18 cellular contexts compared by ENCODE assay signal in the genomic region with DNA sequence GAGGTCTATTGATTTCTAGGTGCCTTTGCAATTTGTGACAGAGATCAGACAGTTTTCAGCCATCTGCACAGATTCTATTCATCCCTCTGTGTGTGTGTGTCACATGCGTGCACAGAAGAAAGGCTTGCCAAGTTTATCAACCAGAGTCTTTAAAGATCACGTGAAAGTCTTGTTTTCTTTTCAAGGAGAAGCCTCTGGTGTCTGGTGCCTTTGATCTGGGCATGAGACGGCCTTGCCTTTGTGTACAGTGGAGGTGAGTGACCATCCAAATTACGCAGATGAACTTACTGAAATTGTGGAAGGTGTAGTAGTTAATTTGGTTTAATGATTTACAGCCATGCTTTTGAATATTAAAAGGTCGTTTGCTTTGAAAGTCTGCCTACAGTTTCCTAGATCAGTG.
DNase-seq lines count a peak whose midpoint lies in the region; ATAC-seq and TF ChIP-seq lines count a peak whose summit lies in the region.
"Had no signal": no experiment of that assay in that cellular context is flagged by ENCODE, and none has a peak within 500 bp of the region (broad histone marks: within the 10 kb centered on the region; RNA-seq: fewer than 3 reads in every experiment).

No MANE protein-coding gene starts in this region.

- H3K18ac ChIP-seq in mesenchymal stem cell (ENCODE audit: low read depth in 1 of 2, low read length in 2 of 2) (no peak overlapping the region), H9 (ENCODE audit: insufficient read length, low read depth, low read length) (no peak overlapping the region)

- H3K4me3 Mint-ChIP-seq in H9 = no peak overlapping the region

- intact Hi-C loops in body of pancreas (cut with DNase I) = no loop called here

- peaks cover 7 to 13% (median 10%) of the 10 kb centered on the region in 3 experiments for H3K36me3 Mint-ChIP-seq in H9 (ENCODE audit: insufficient read depth in 1 of 3, low read depth in 3 of 3)

- no peak overlapping the region for H4K91ac ChIP-seq in mesenchymal stem cell (ENCODE audit: low read length)
- H4K91ac ChIP-seq in H9 (ENCODE audit: insufficient read length, low read depth, low read length) = no peak overlapping the region

- peak; percentile 67 for DNase-seq in NCI-H146 treated with DMSO at 0.1 percent for 48 hours (lab: John Stamatoyannopoulos, UW; ENCODE audit: unreplicated experiment)
- no peak for DNase-seq in body of pancreas
- no peak for DNase-seq in mesenchymal stem cell
- peak; percentile 38 for DNase-seq in renal cortical epithelial cell (ENCODE audit: low read depth)
- DNase-seq in activated gamma-delta T cell (lab: John Stamatoyannopoulos, UW) = no peak
- no peak for DNase-seq in H9
- DNase-seq: C1 segment of cervical spinal cord, DMS79 treated with DMSO at 0.1 percent for 48 hours, MV-4-11, NCI-H1417 treated with DMSO at 0.1 percent for 48 hours, NCI-H2029, NCI-H2171 treated with DMSO at 0.1 percent for 48 hours, NCI-H510A, NCI-H774, SHP77, SK-N-SH had no signal

- peak; percentile 15 for ATAC-seq in body of pancreas
- no peak for ATAC-seq in GM18868 (IDR thresholded peaks at IDR 0.05; ENCODE audit: unreplicated experiment)

- H2BK15ac ChIP-seq in mesenchymal stem cell (ENCODE audit: low read depth, poor library complexity, severe bottlenecking) (no peak overlapping the region), H9 (ENCODE audit: low read depth, low read length) (no peak overlapping the region)

- H3K4ac ChIP-seq in mesenchymal stem cell (ENCODE audit: low read depth in 1 of 2, low read length in 2 of 2) = no peak overlapping the region
- H3K4ac ChIP-seq in H9 (ENCODE audit: low read depth, low read length) = no peak overlapping the region

- H3K9ac ChIP-seq in mesenchymal stem cell (ENCODE audit: low read length) (no peak overlapping the region), H9 (ENCODE audit: extremely low read depth, insufficient read length, low read length) (no peak overlapping the region)
- H3K9ac ChIP-seq: KMS-11, SK-N-SH had no signal

- H3K27me3 ChIP-seq in body of pancreas = no peaks in the 10 kb centered on the region
- H3K27me3 ChIP-seq in mesenchymal stem cell (ENCODE audit: control insufficient read depth in 1 of 2, insufficient read depth in 1 of 2, low read length in 2 of 2) = peaks cover 4% of the 10 kb centered on the region in 2 experiments
- no peaks in the 10 kb centered on the region for H3K27me3 ChIP-seq in H9 (ENCODE audit: insufficient read depth, low read length)

- H3K79me1 ChIP-seq in mesenchymal stem cell (replicated peaks; ENCODE audit: low read length, poor library complexity, severe bottlenecking) (no peaks in the 10 kb centered on the region), H9 (ENCODE audit: insufficient read depth, low read depth, low read length, poor library complexity, severe bottlenecking) (no peaks in the 10 kb centered on the region)

- no peaks in the 10 kb centered on the region for H3K23me2 ChIP-seq in H9 (ENCODE audit: insufficient read length, low read depth, low read length, poor library complexity, severe bottlenecking)

- H3K4me3 ChIP-seq in body of pancreas (no peak overlapping the region), mesenchymal stem cell (ENCODE audit: insufficient read depth in 1 of 2, low read depth in 1 of 2, low read length in 2 of 2) (no peak overlapping the region)

- peaks cover 4% of the 10 kb centered on the region for H3K27me3 Mint-ChIP-seq in H9 (ENCODE audit: low read depth)

- H2BK12ac ChIP-seq in mesenchymal stem cell (ENCODE audit: low read length in 2 of 2) (no peak overlapping the region), H9 (ENCODE audit: insufficient read length, low read depth, low read length) (no peak overlapping the region)

- H2BK120ac ChIP-seq in mesenchymal stem cell (ENCODE audit: low read depth, low read length) = no peak overlapping the region
- H2BK120ac ChIP-seq in H9 (ENCODE audit: low read depth, low read length, poor library complexity, severe bottlenecking) = no peak overlapping the region

- no peak overlapping the region for H4K5ac ChIP-seq in H9 (ENCODE audit: insufficient read length, low read depth, low read length)

- H2BK5ac ChIP-seq in mesenchymal stem cell (ENCODE audit: low read depth, low read length, poor library complexity, severe bottlenecking) (no peak overlapping the region), H9 (ENCODE audit: insufficient read length, low read length) (no peak overlapping the region)

- H3K9me3 Mint-ChIP-seq in H9 = peaks cover 10 to 18% of the 10 kb centered on the region in 2 experiments

- no peak overlapping the region for H2AK5ac ChIP-seq in mesenchymal stem cell (ENCODE audit: low read length, severe bottlenecking)
- H2AK5ac ChIP-seq in H9 (ENCODE audit: insufficient read length, low read length) = no peak overlapping the region

- H3K36me3 ChIP-seq in body of pancreas (replicated peaks in 1 of 2; ENCODE audit: insufficient read depth in 1 of 2, low read depth in 2 of 2) = no peaks in the 10 kb centered on the region
- H3K36me3 ChIP-seq in mesenchymal stem cell (ENCODE audit: control insufficient read depth in 1 of 2, insufficient read depth in 2 of 2, low read depth in 1 of 2, low read length in 2 of 2) = no peaks in the 10 kb centered on the region

- H4K8ac ChIP-seq in mesenchymal stem cell (ENCODE audit: low read length) (peak overlapping the region; percentile 56), H9 (replicated peaks; ENCODE audit: insufficient read length, low read depth, low read length) (no peak overlapping the region)

- H3K23ac ChIP-seq in mesenchymal stem cell (ENCODE audit: low read length in 2 of 2) (no peak overlapping the region), H9 (ENCODE audit: insufficient read length, low read depth, low read length) (no peak overlapping the region)

- H3T11ph ChIP-seq in H9 (ENCODE audit: low read length) = no peak overlapping the region

- H3K27ac ChIP-seq in body of pancreas (peak overlapping the region in 2 of 4 donors; percentile 46 to 75), mesenchymal stem cell (ENCODE audit: low read length, poor library complexity, severe bottlenecking) (no peak overlapping the region), H9 (ENCODE audit: insufficient read length, low read depth, low read length) (no peak overlapping the region)
- H3K27ac ChIP-seq: KMS-11 had no signal

- H3K27ac Mint-ChIP-seq in H9 = no peak overlapping the region

- H3K56ac ChIP-seq in H9 (ENCODE audit: insufficient read length, low read depth, low read length) = no peak overlapping the region

- no peak for TF ChIP-seq CTCF in body of pancreas (IDR thresholded peaks at IDR 0.05)
- no peak for TF ChIP-seq CTCF in H9 (conservative IDR thresholded peaks at IDR 0.05)

- H3K14ac ChIP-seq in mesenchymal stem cell (ENCODE audit: low read length in 2 of 2) (no peak overlapping the region), H9 (ENCODE audit: insufficient read depth, low read length) (no peak overlapping the region)

- H2AFZ ChIP-seq in mesenchymal stem cell (ENCODE audit: low read depth, low read length) = no peak overlapping the region
- no peak overlapping the region for H2AFZ ChIP-seq in H9 (ENCODE audit: low read length)

- no peak overlapping the region for H3K4me2 ChIP-seq in mesenchymal stem cell (ENCODE audit: low read length, poor library complexity, severe bottlenecking)
- no peak overlapping the region for H3K4me2 ChIP-seq in H9 (ENCODE audit: insufficient read depth, insufficient read length, low read length)
- H3K4me2 ChIP-seq: KMS-11, SK-N-SH had no signal

- no peak overlapping the region for H2BK20ac ChIP-seq in H9 (ENCODE audit: low read depth, low read length, poor library complexity, severe bottlenecking)

- H4K20me1 ChIP-seq in H9 (ENCODE audit: control insufficient read depth, insufficient read depth, insufficient read length) = no peaks in the 10 kb centered on the region

- H3K4me1 ChIP-seq in body of pancreas (peaks cover 30% of the 10 kb centered on the region), mesenchymal stem cell (ENCODE audit: control insufficient read depth, insufficient read depth, low read depth, low read length) (no peaks in the 10 kb centered on the region), H9 (ENCODE audit: insufficient read depth, low read length) (no peaks in the 10 kb centered on the region)

- TF ChIP-seq POLR2A in body of pancreas (IDR thresholded peaks at IDR 0.05) = no peak

- WGBS in body of pancreas, 2 donors = 29 to 40% methylated on average over 5 of the region's 5 CpGs
- WGBS in mesenchymal stem cell = 91% methylated on average over 5 of the region's 5 CpGs
- no CpG with 5 or more reads among the region's 5 CpGs for WGBS in H9 (ENCODE audit: extremely low coverage, insufficient read length, low lambda C conversion rate)

- peaks cover 6 to 11% of the 10 kb centered on the region in 2 experiments; a peak in 3 of 4 replicates for H3K4me1 Mint-ChIP-seq in H9

- peaks cover 0 to under 1% (median 0%) of the 10 kb centered on the region in 3 donors for H3K9me3 ChIP-seq in body of pancreas
- peaks cover 11% of the 10 kb centered on the region for H3K9me3 ChIP-seq in mesenchymal stem cell (ENCODE audit: control insufficient read depth, low read length)
- H3K9me3 ChIP-seq in H9 (ENCODE audit: control insufficient read depth, low read depth, low read length) = peaks cover 6% of the 10 kb centered on the region
- H3K9me3 ChIP-seq: SK-N-SH had no signal

- H3K79me2 ChIP-seq in H9 (ENCODE audit: insufficient read depth, low read length) = no peaks in the 10 kb centered on the region

Comparison
In these comparisons a context has a peak if more than half of its experiments do, and no peak if none do; other contexts are left out.
1. DNase-seq: peak in NCI-H146 treated with DMSO at 0.1 percent for 48 hours (single experiment) and renal cortical epithelial cell (single experiment); none in body of pancreas (0 of 4), mesenchymal stem cell (single experiment), activated gamma-delta T cell (single experiment) and H9 (single experiment).